ENCODE assay signal across 8 cellular contexts in the genomic region with DNA sequence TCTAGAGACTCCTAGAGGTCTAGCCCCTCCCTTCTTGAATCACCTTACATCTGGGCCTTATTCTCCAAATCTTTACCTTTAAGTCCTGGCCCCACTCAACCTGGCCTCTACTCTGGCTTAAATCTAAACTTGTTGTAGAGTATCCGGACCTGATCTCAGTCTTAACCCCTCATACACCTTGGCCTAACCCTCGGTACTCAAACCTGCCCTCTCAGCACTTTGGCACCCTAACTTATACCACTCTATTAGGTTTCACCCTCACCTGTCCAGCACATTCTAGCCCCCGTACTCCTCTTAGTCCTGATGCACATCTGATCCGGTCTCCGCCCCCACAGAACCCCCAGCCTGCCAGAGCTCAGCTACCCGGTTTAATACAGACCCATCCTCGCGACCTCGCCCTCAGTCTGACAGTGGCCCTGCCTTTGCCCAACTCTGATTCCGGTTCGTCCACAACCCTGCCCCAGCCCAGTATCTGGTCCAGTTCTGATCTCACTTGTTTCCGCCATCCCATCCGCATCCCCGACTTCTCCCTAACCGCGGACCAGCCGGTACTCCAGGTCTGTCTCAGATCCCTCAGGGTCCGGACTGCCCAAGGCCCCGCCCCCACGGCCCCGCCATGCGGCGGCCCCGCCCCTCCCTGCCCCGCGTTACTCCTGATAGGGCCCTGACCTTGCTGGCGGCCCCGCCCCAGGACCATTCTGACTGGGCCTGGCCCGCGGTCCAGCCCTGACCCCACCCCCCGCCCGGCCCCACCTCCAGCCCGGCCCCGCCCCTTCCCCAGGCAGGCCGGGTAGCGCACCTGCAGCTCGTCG. TPM values are rescaled to one million over a fixed set of nuclear protein-coding genes. Genes with fewer than 3 reads are reported as not detected.
DNase-seq lines count a peak whose midpoint lies in the region; ATAC-seq and TF ChIP-seq lines count a peak whose summit lies in the region.

No MANE protein-coding gene starts in this region.

- peaks cover 23% of the 10 kb centered on the region for H3K27me3 Mint-ChIP-seq in T-helper 2 cell treated with Interferon-gamma antibody and Interleukin-4, amounts not matched to agents 5 μg/mL and 100 μg/mL, for 36 hours (ENCODE audit: low read depth)
- H3K27me3 Mint-ChIP-seq in progenitor cell of endocrine pancreas = peaks cover 17% of the 10 kb centered on the region
- peaks cover 3% of the 10 kb centered on the region for H3K27me3 Mint-ChIP-seq in type B pancreatic cell

- ATAC-seq in HG02798 (IDR thresholded peaks at IDR 0.05; ENCODE audit: poor library complexity, unreplicated experiment) (peak; percentile 83), left ventricle myocardium superior (peak; percentile 91)

- H3K9me3 Mint-ChIP-seq in T-helper 2 cell treated with Interferon-gamma antibody and Interleukin-4, amounts not matched to agents 5 μg/mL and 100 μg/mL, for 36 hours = no peaks in the 10 kb centered on the region
- no peaks in the 10 kb centered on the region for H3K9me3 Mint-ChIP-seq in progenitor cell of endocrine pancreas (ENCODE audit: low read depth)
- no peaks in the 10 kb centered on the region for H3K9me3 Mint-ChIP-seq in type B pancreatic cell

- peak overlapping the region; percentile 92 for H3K27ac Mint-ChIP-seq in T-helper 2 cell treated with Interferon-gamma antibody and Interleukin-4, amounts not matched to agents 5 μg/mL and 100 μg/mL, for 36 hours
- H3K27ac Mint-ChIP-seq in progenitor cell of endocrine pancreas (peak overlapping the region; percentile 93), type B pancreatic cell (peak overlapping the region; percentile 73)

- H3K4me3 Mint-ChIP-seq in T-helper 2 cell treated with Interferon-gamma antibody and Interleukin-4, amounts not matched to agents 5 μg/mL and 100 μg/mL, for 36 hours = peak overlapping the region; percentile 87
- peak overlapping the region; percentile 80 for H3K4me3 Mint-ChIP-seq in progenitor cell of endocrine pancreas (ENCODE audit: low read depth)
- peak overlapping the region; percentile 91 for H3K4me3 Mint-ChIP-seq in type B pancreatic cell

- H3K4me1 Mint-ChIP-seq in T-helper 2 cell treated with Interferon-gamma antibody and Interleukin-4, amounts not matched to agents 5 μg/mL and 100 μg/mL, for 36 hours (ENCODE audit: low read depth) = peaks cover 17% of the 10 kb centered on the region
- peaks cover 9% of the 10 kb centered on the region for H3K4me1 Mint-ChIP-seq in progenitor cell of endocrine pancreas (ENCODE audit: low read depth)
- peaks cover 36% of the 10 kb centered on the region for H3K4me1 Mint-ChIP-seq in type B pancreatic cell (ENCODE audit: unreplicated experiment)

- intact Hi-C loops in left ventricle myocardium superior (cut with micrococcal nuclease) = no loop called here

- no peak for TF ChIP-seq CTCF in progenitor cell of endocrine pancreas (IDR thresholded peaks at IDR 0.05; ENCODE audit: unreplicated experiment)
- TF ChIP-seq CTCF in type B pancreatic cell (conservative IDR thresholded peaks at IDR 0.05) = no peak

- no peaks in the 10 kb centered on the region for H3K36me3 Mint-ChIP-seq in T-helper 2 cell treated with Interferon-gamma antibody and Interleukin-4, amounts not matched to agents 5 μg/mL and 100 μg/mL, for 36 hours (ENCODE audit: low read depth)
- H3K36me3 Mint-ChIP-seq in progenitor cell of endocrine pancreas (ENCODE audit: insufficient read depth) (no peaks in the 10 kb centered on the region), type B pancreatic cell (no peaks in the 10 kb centered on the region)

- DNase-seq in GDM1 (lab: John Stamatoyannopoulos, UW) (peak; percentile 64), NCI-H1694 treated with DMSO at 0.1 percent for 48 hours (lab: John Stamatoyannopoulos, UW) (peak; percentile 58), anterior cingulate cortex (lab: John Stamatoyannopoulos, UW) (peak in 55 of 58 donors; percentile 13 to 93 (median 83)), left ventricle myocardium superior (peak; percentile 97), progenitor cell of endocrine pancreas (ENCODE audit: low spot score, unreplicated experiment) (peak; percentile 68), type B pancreatic cell (ENCODE audit: extremely low spot score, unreplicated experiment) (peak; percentile 85)
- DNase-seq in T-helper 2 cell treated with Interferon-gamma antibody and Interleukin-4, amounts not matched to agents 5 μg/mL and 100 μg/mL, for 36 hours (ENCODE audit: low spot score) = peak; percentile 76

RNA-seq across cellular contexts. Expression of a gene that starts 1.4 kb away (rescaled TPM):
- 2.0 TPM for total RNA-seq in left ventricle myocardium superior
- 6.6 and 7.4 TPM in 2 replicates for total RNA-seq in progenitor cell of endocrine pancreas
- total RNA-seq in type B pancreatic cell (ENCODE audit: low replicate concordance) = 14.0 and 20.8 TPM in 2 replicates

Comparison
In these comparisons a context has a peak if more than half of its experiments do, and no peak if none do; other contexts are left out.
1. Peak in every context shown above with its lines: DNase-seq and ATAC-seq.